8 cellular contexts compared by ENCODE assay signal in genomic region chr10:35090162-35090954, GRCh38. TPM values are rescaled to one million over a fixed set of nuclear protein-coding genes. Genes with fewer than 3 reads are reported as not detected.
A peak's percentile ranks its signal among the peaks of the same experiment; 100 is the strongest.
DNase-seq lines count a peak whose midpoint lies in the region; ATAC-seq lines count a peak whose summit lies in the region.

Gene CUL2 (minus strand): TSS chr10:35090341. CDS start chr10:35071317, 19,024 bp downstream.

- ATAC-seq in GM21360 (IDR thresholded peaks at IDR 0.05; ENCODE audit: unreplicated experiment), result peak; percentile 95
- peak; percentile 95 for ATAC-seq in effector memory CD8-positive, alpha-beta T cell (replicated peaks)
- ATAC-seq in memory B cell (ENCODE audit: low read depth), result peak; percentile 93

- peak within 1 kb of the TSS; percentile 96 to 97 for H3K27ac Mint-ChIP-seq in effector memory CD8-positive, alpha-beta T cell
- peak within 1 kb of the TSS; percentile 99 for H3K27ac Mint-ChIP-seq in memory B cell

- H3K27me3 Mint-ChIP-seq in effector memory CD8-positive, alpha-beta T cell, result no peaks in the 10 kb centered on the region
- no peaks in the 10 kb centered on the region for H3K27me3 Mint-ChIP-seq in memory B cell

- peak within 1 kb of the TSS; percentile 92 to 93 for H3K4me3 Mint-ChIP-seq in effector memory CD8-positive, alpha-beta T cell
- peak within 1 kb of the TSS; percentile 98 for H3K4me3 Mint-ChIP-seq in memory B cell

- H3K9me3 Mint-ChIP-seq in effector memory CD8-positive, alpha-beta T cell, result no peaks in the 10 kb centered on the region
- no peaks in the 10 kb centered on the region for H3K9me3 Mint-ChIP-seq in memory B cell

- peaks cover 37 to 42% of the 10 kb centered on the region in 2 donors for H3K4me1 Mint-ChIP-seq in effector memory CD8-positive, alpha-beta T cell (ENCODE audit: low read depth in 2 of 2)
- peaks cover 27% of the 10 kb centered on the region for H3K4me1 Mint-ChIP-seq in memory B cell

- H3K36me3 Mint-ChIP-seq in effector memory CD8-positive, alpha-beta T cell (ENCODE audit: insufficient read depth), result peaks cover 20% of the 10 kb centered on the region
- H3K36me3 Mint-ChIP-seq in memory B cell, result peaks cover 4% of the 10 kb centered on the region

- DNase-seq in COLO668 (lab: John Stamatoyannopoulos, UW; ENCODE audit: unreplicated experiment) (peak; percentile 85), HT-29 (ENCODE audit: low spot score) (peak; percentile 91), memory B cell (ENCODE audit: low spot score in 2 of 2) (peak; percentile 92 to 94)
- DNase-seq in NK-92 treated with Interleukin-12 subunit alpha and Interleukin-12 subunit beta, amount 100 ng/mL, for 24 hours (lab: John Stamatoyannopoulos, UW), result peak; percentile 55
- DNase-seq in activated CD8-positive, alpha-beta memory T cell treated with anti-CD3 and anti-CD28 coated beads for 4 hours (ENCODE audit: low read depth in 2 of 2), result peak; percentile 83
- peak; percentile 89 to 96 (median 93) for DNase-seq in effector memory CD8-positive, alpha-beta T cell
- DNase-seq in stimulated activated CD8-positive, alpha-beta memory T cell treated with anti-CD3 and anti-CD28 coated beads, Interleukin-12 subunit alpha, Interleukin-12 subunit beta, amount 100 ng/mL, for 1 hour (ENCODE audit: low read depth), result peak; percentile 88

RNA-seq across cellular contexts. Expression of gene CUL2, which starts in this region (rescaled TPM):
- 7.1 and 10.0 TPM in 2 replicates for total RNA-seq in HT-29 (2014; rRNA removed; shearing (Covaris generic))

Comparison
In these comparisons a context has a peak if more than half of its experiments do, and no peak if none do; other contexts are left out.
1. Peak in every context shown above with its lines: DNase-seq and ATAC-seq.